In genomic region chr3:40546811-40547210, GRCh38 we compare ENCODE assay signal across 16 cellular contexts. TPM values are rescaled to one million over a fixed set of nuclear protein-coding genes. Genes with fewer than 3 reads are reported as not detected.
DNase-seq lines count a peak whose midpoint lies in the region; ATAC-seq and TF ChIP-seq lines count a peak whose summit lies in the region.
"Had no signal": no experiment of that assay in that cellular context is flagged by ENCODE, and none has a peak within 500 bp of the region (broad histone marks: within the 10 kb centered on the region; RNA-seq: fewer than 3 reads in every experiment).

No MANE protein-coding gene starts in this region.

- TF ChIP-seq CTCF in HFFc6 (IDR thresholded peaks at IDR 0.05) (no peak), astrocyte of the spinal cord (IDR thresholded peaks at IDR 0.05; ENCODE audit: low read depth, low read length) (no peak), uterus (IDR thresholded peaks at IDR 0.05) (no peak)

- no peaks in the 10 kb centered on the region for H3K27me3 ChIP-seq in uterus
- H3K27me3 ChIP-seq: BLaER1 treated with 17β-estradiol and CSF1 and Interleukin-3, amounts not matched to agents 10 nM and 100 nM; pancreas; Peyer's patch had no signal

- no peaks in the 10 kb centered on the region for H3K36me3 ChIP-seq in uterus
- H3K36me3 ChIP-seq: BLaER1 treated with 17β-estradiol and CSF1 and Interleukin-3, amounts not matched to agents 10 nM and 100 nM; pancreas; Peyer's patch had no signal

- peaks cover 5% of the 10 kb centered on the region for H3K9me3 Mint-ChIP-seq in HFFc6

- no peaks in the 10 kb centered on the region for H3K4me1 ChIP-seq in uterus
- H3K4me1 ChIP-seq: pancreas, Peyer's patch had no signal

- H3K27ac ChIP-seq in uterus: no peak overlapping the region
- H3K27ac ChIP-seq: BLaER1 treated with 17β-estradiol and CSF1 and Interleukin-3, amounts not matched to agents 10 nM and 100 nM; epithelial cell of prostate; pancreas; Peyer's patch had no signal

- in situ Hi-C loops in astrocyte of the spinal cord (cut with HindIII; ENCODE audit: low sequenced_read_pairs): no loop called here

- H3K4me1 Mint-ChIP-seq in HFFc6 (ENCODE audit: low read depth): no peaks in the 10 kb centered on the region

- H3K9me3 ChIP-seq in uterus: no peaks in the 10 kb centered on the region
- H3K9me3 ChIP-seq: pancreas, Peyer's patch had no signal

- ATAC-seq in GM21737 (IDR thresholded peaks at IDR 0.05; ENCODE audit: unreplicated experiment) (no peak), GM19467 (IDR thresholded peaks at IDR 0.05; ENCODE audit: unreplicated experiment) (no peak)
- ATAC-seq: left lobe of liver, pancreas had no signal

- no peak overlapping the region for H3K27ac Mint-ChIP-seq in HFFc6

- H3K27me3 Mint-ChIP-seq in HFFc6 (ENCODE audit: insufficient read depth): no peaks in the 10 kb centered on the region; the same call in 1 of the 2 replicates

- intact Hi-C loops in uterus (cut with DNase I; ENCODE audit: low total_unique reads): no loop called here

- H3K36me3 Mint-ChIP-seq in HFFc6 (ENCODE audit: low read depth): 0 out of 2 replicates have a peak, but pooled peaks cover 5% of the 10 kb centered on the region

- DNase-seq in AG08396 (ENCODE audit: low spot score) (peak; percentile 57), HFFc6 (peak; percentile 19), astrocyte of the spinal cord (ENCODE audit: low read depth, low spot score) (peak; percentile 68), islet precursor cell (peak; percentile 59), uterus (no peak), mucosa of gallbladder (ENCODE audit: low spot score) (no peak)
- DNase-seq: activated CD8-positive, alpha-beta memory T cell treated with anti-CD3 and anti-CD28 coated beads, Interleukin-2, amount 50 U/mL, for 48 hours; GOT3; NCI-H2171 treated with DMSO at 0.1 percent for 48 hours; pancreas; Peyer's patch had no signal

- H3K4me3 Mint-ChIP-seq in HFFc6: no peak overlapping the region

- H3K4me3 ChIP-seq in astrocyte of the spinal cord (ENCODE audit: low read depth, low read length) (no peak overlapping the region), uterus (no peak overlapping the region)
- H3K4me3 ChIP-seq: BLaER1 treated with 17β-estradiol and CSF1 and Interleukin-3, amounts not matched to agents 10 nM and 100 nM; pancreas; Peyer's patch had no signal

- TF ChIP-seq POLR2A in uterus (IDR thresholded peaks at IDR 0.05): no peak

RNA-seq across cellular contexts. Expression of gene ZNF621, which starts 22.1 kb away (rescaled TPM):
- total RNA-seq in HFFc6 (2021; fragmentation: NEBNext Ultra II Directional; extraction: Animal tissue kit (Norgen Biotek cat#: 25700)): 10 to 100 TPM; 18.1 to 21.3 (median 20.5) TPM
- total RNA-seq in uterus: 10 to 100 TPM in 2 of 4 donors, 1 to 10 TPM in 2; 6.5 to 35.7 (median 16.3) TPM
- total RNA-seq in mucosa of gallbladder: 18.9 TPM

RNA-seq across cellular contexts. Expression of gene ZNF620, which starts 41.0 kb away (rescaled TPM):
- 1 to 10 TPM in 1 of 6 experiments, under 1 TPM in 5; 0.54 to 1.2 (median 0.69) TPM for total RNA-seq in HFFc6 (2021; fragmentation: NEBNext Ultra II Directional; extraction: Animal tissue kit (Norgen Biotek cat#: 25700))
- total RNA-seq in uterus (10 to 100 TPM in 1 of 4 donors, 1 to 10 TPM in 2, not detected in 1; 1.3 to 12.4 (median 5.9) TPM), mucosa of gallbladder (3.2 TPM)

Comparison
In these comparisons a context has a peak if more than half of its experiments do, and no peak if none do; other contexts are left out.
1. DNase-seq: peak in AG08396 (single experiment), HFFc6 (single experiment), astrocyte of the spinal cord (single experiment) and islet precursor cell (single experiment); none in uterus (0 of 2) and mucosa of gallbladder (single experiment).